14 cellular contexts compared by ENCODE assay signal in the genomic region with DNA sequence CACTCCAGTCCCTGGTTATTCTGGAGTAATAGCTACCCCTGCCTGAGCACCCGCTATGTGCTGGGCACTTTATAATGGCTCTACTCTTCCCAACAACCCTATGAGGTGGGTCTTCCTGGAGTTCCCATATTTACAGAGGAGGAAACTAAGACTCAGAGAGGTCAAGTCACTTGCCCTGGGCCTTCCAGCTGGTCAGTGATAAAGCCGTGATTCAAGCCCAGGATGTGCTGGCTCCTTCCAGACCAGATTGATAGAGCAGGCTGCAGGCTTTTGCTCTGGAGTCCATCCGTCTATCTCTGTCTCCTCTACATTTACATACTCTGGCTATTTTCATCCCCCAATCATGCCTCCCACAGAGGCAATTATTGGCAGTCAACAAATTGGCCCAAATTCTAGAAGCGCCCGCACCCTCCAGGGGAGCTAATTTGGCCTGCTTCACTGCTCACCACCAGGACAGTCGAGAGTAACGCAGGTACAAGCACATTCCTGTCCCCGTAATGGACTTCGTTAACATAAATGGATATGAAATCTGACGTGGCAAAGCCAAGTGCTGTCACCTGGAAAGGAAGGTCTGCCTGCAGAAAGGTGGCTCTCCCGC.
"Had no signal": no experiment of that assay in that cellular context is flagged by ENCODE, and none has a peak within 500 bp of the region (broad histone marks: within the 10 kb centered on the region; RNA-seq: fewer than 3 reads in every experiment).

No MANE protein-coding gene starts in this region.

- H3K27ac Mint-ChIP-seq: activated CD4-positive, alpha-beta T cell treated with anti-CD3 and anti-CD28 coated beads, Interleukin-2, amount 10 ng/mL, durations not matched to agents 7 days and 5 days; memory B cell; T-helper 17 cell had no signal

- H3K27ac ChIP-seq: breast epithelium, foreskin keratinocyte, left lung, neural progenitor cell, parathyroid adenoma, skin epidermis, stomach, thoracic aorta had no signal

- H3K27me3 Mint-ChIP-seq: activated CD4-positive, alpha-beta T cell treated with anti-CD3 and anti-CD28 coated beads, Interleukin-2, amount 10 ng/mL, durations not matched to agents 7 days and 5 days; T-helper 17 cell had no signal

- H3K36me3 ChIP-seq: breast epithelium, neural progenitor cell, thoracic aorta had no signal

- H3K4me1 ChIP-seq: breast epithelium, foreskin keratinocyte, parathyroid adenoma had no signal

- ATAC-seq: activated naive CD4-positive, alpha-beta T cell treated with anti-CD3 and anti-CD28 coated beads, Interleukin-2, amount 50 U/mL, for 72 hours; foreskin keratinocyte; T-helper 17 cell had no signal

- DNase-seq: activated CD4-positive, alpha-beta T cell treated with anti-CD3 and anti-CD28 coated beads, Interleukin-2, amount 10 ng/mL, durations not matched to agents 7 days and 5 days; activated CD4-positive, CD25-positive, alpha-beta regulatory T cell; activated T-cell treated with anti-CD3 and anti-CD28 coated beads for 4 hours; foreskin keratinocyte; stomach; T-helper 17 cell had no signal

- H3K9me3 ChIP-seq: breast epithelium, left lung, stomach, thoracic aorta had no signal

- H3K9me3 Mint-ChIP-seq: activated CD4-positive, alpha-beta T cell treated with anti-CD3 and anti-CD28 coated beads, Interleukin-2, amount 10 ng/mL, durations not matched to agents 7 days and 5 days; activated naive CD4-positive, alpha-beta T cell treated with anti-CD3 and anti-CD28 coated beads, Interleukin-2, amount 50 U/mL, for 72 hours; memory B cell; neural progenitor cell had no signal

- H3K36me3 Mint-ChIP-seq: activated naive CD4-positive, alpha-beta T cell treated with anti-CD3 and anti-CD28 coated beads, Interleukin-2, amount 50 U/mL, for 72 hours; memory B cell; neural progenitor cell had no signal

- H3K4me3 Mint-ChIP-seq: activated CD4-positive, alpha-beta T cell treated with anti-CD3 and anti-CD28 coated beads, Interleukin-2, amount 10 ng/mL, durations not matched to agents 7 days and 5 days; memory B cell; neural progenitor cell; T-helper 17 cell had no signal

- H3K4me3 ChIP-seq: breast epithelium, left lung, neural progenitor cell, skin epidermis, stomach, thoracic aorta had no signal

- H3K27me3 ChIP-seq: breast epithelium, left lung, neural progenitor cell, stomach had no signal
